Comparison of ENCODE assay signal across 8 cellular contexts in genomic region chr6:119348308-119349040, GRCh38.
A peak's percentile ranks its signal among the peaks of the same experiment; 100 is the strongest.
DNase-seq lines count a peak whose midpoint lies in the region; ATAC-seq lines count a peak whose summit lies in the region.

No MANE protein-coding gene starts in this region.

- peaks cover 0 to under 1% of the 10 kb centered on the region in 2 donors for H3K36me3 ChIP-seq in mucosa of rectum (ENCODE audit: control insufficient read depth in 2 of 2, insufficient read depth in 2 of 2, low read length in 2 of 2)

- peaks cover 14 to 16% of the 10 kb centered on the region in 2 donors for H3K4me1 ChIP-seq in mucosa of rectum (ENCODE audit: control insufficient read depth in 2 of 2, insufficient read depth in 2 of 2, low read length in 2 of 2)

- ATAC-seq in activated CD4-positive, CD25-positive, alpha-beta regulatory T cell treated with anti-CD3 and anti-CD28 coated beads, Interleukin-2, amount 50 U/mL, for 24 hours = no peak

- H3K27me3 ChIP-seq in mucosa of rectum (ENCODE audit: control insufficient read depth in 2 of 2, insufficient read depth in 2 of 2, low read length in 2 of 2) = no peaks in the 10 kb centered on the region

- peak overlapping the region; percentile 77 to 90 for H3K9ac ChIP-seq in mucosa of rectum (ENCODE audit: low read depth in 1 of 2, low read length in 2 of 2)

- H3K27ac ChIP-seq in mucosa of rectum (ENCODE audit: low read depth in 2 of 2, low read length in 2 of 2) (peak overlapping the region; percentile 91 to 92), substantia nigra (ENCODE audit: low read depth, low read length, poor library complexity, severe bottlenecking) (peak overlapping the region; percentile 60)

- H3K9me3 ChIP-seq in mucosa of rectum (ENCODE audit: control insufficient read depth in 2 of 2, low read length in 2 of 2) = no peaks in the 10 kb centered on the region

- peak; percentile 48 for DNase-seq in activated CD4-positive, CD25-positive, alpha-beta regulatory T cell treated with anti-CD3 and anti-CD28 coated beads, Interleukin-2, amount 50 U/mL, for 72 hours
- DNase-seq in HPDE6-E6E7 (ENCODE audit: extremely low spot score) = peak; percentile 16
- DNase-seq in activated CD4-positive, alpha-beta T cell treated with anti-CD3 and anti-CD28 coated beads, Interleukin-2, amount 50 U/mL, for 1 hour = peak; percentile 23
- DNase-seq in effector CD4-positive, alpha-beta T cell = peak; percentile 30
- DNase-seq in substantia nigra (lab: John Stamatoyannopoulos, UW) = peak in 17 of 49 donors; percentile 3 to 32 (median 19)
- no peak for DNase-seq in NCI-H1048 (lab: John Stamatoyannopoulos, UW)

- peak overlapping the region; percentile 94 to 95 for H3K4me3 ChIP-seq in mucosa of rectum (ENCODE audit: low read length in 2 of 2)
